30 cellular contexts compared by ENCODE assay signal in genomic region chr1:23254584-23254983, GRCh38. TPM values are rescaled to one million over a fixed set of nuclear protein-coding genes. Genes with fewer than 3 reads are reported as not detected.
"Had no signal": no experiment of that assay in that cellular context is flagged by ENCODE, and none has a peak within 500 bp of the region (broad histone marks: within the 10 kb centered on the region; RNA-seq: fewer than 3 reads in every experiment).

No MANE protein-coding gene starts in this region.

- H3K36me3 ChIP-seq: esophagus squamous epithelium, gastrocnemius medialis, heart right ventricle, left lung, lower lobe of right lung had no signal

- H3K36me3 Mint-ChIP-seq: mesothelial cell of epicardium, naive B cell had no signal

- H3K27me3 ChIP-seq: gastrocnemius medialis, left lung had no signal

- DNase-seq: effector CD8-positive, alpha-beta T cell; effector memory CD8-positive, alpha-beta T cell; endodermal cell; erythroblast; esophagus squamous epithelium; foreskin fibroblast; foreskin melanocyte; gastrocnemius medialis; glutamatergic neuron; head of caudate nucleus; heart right ventricle; hippocampal formation; left cardiac atrium; left lung; left ventricle myocardium superior; lower lobe of right lung; mesenchymal stem cell; mucosa of descending colon; naive B cell had no signal

- H3K9me3 ChIP-seq: gastrocnemius medialis, heart right ventricle, left lung, lower lobe of right lung, mucosa of descending colon had no signal

- H3K4me3 ChIP-seq: coronary artery, esophagus squamous epithelium, gastrocnemius medialis, heart right ventricle, left lung, lower lobe of right lung, mucosa of descending colon had no signal

- H3K27ac Mint-ChIP-seq: dendritic cell treated with granulocyte-macrophage colony-stimulating factor and Interleukin-4, amounts not matched to agents 40 ng/mL and 50 ng/mL, for 4 days; endodermal cell; mesothelial cell of epicardium; naive B cell had no signal

- H3K4me3 Mint-ChIP-seq: dendritic cell treated with granulocyte-macrophage colony-stimulating factor and Interleukin-4, amounts not matched to agents 40 ng/mL and 50 ng/mL, for 4 days; effector memory CD8-positive, alpha-beta T cell; endodermal cell; mesothelial cell of epicardium; naive B cell had no signal

- FAIRE-seq: colon, endometrium, islet of Langerhans, keratinocyte had no signal

- ATAC-seq: effector memory CD8-positive, alpha-beta T cell; esophagus mucosa; gastrocnemius medialis; heart right ventricle; left cardiac atrium; left lung; left ventricle myocardium superior; lower lobe of right lung; mucosa of descending colon had no signal

- H3K9me3 Mint-ChIP-seq: dendritic cell treated with granulocyte-macrophage colony-stimulating factor and Interleukin-4, amounts not matched to agents 40 ng/mL and 50 ng/mL, for 4 days; effector memory CD8-positive, alpha-beta T cell had no signal

- H3K4me1 Mint-ChIP-seq: naive B cell had no signal

- H3K27ac ChIP-seq: coronary artery, epithelial cell of prostate, esophagus squamous epithelium, gastrocnemius medialis, heart right ventricle, left lung, lower lobe of right lung had no signal

- H3K4me1 ChIP-seq: esophagus squamous epithelium, gastrocnemius medialis, heart right ventricle, left lung, lower lobe of right lung had no signal

RNA-seq across cellular contexts. Expression of gene HTR1D, which starts 37.3 kb away (rescaled TPM):
- total RNA-seq: esophagus mucosa, esophagus squamous epithelium, gastrocnemius medialis, heart right ventricle, left cardiac atrium, lower leg skin, mesenteric fat pad had no signal
